In genomic region chr5:72636565-72636964, GRCh38 we compare ENCODE assay signal across 1 cellular context.
TF ChIP-seq lines count a peak whose summit lies in the region.
"Not testable (repeated sequence)": the region's sequence is repeated elsewhere in the genome, so short reads cannot be mapped to it uniquely, and the experiment has no call there.

No MANE protein-coding gene starts in this region.

- not testable (repeated sequence) for TF ChIP-seq CTCF in HEK293 (tag by site-specific recombination; IDR thresholded peaks at IDR 0.05)

- H3K4me1 ChIP-seq in HEK293 (ENCODE audit: control insufficient read depth, insufficient read depth, low read length), result not testable (repeated sequence)

- CTCF ChIA-PET in HEK293 (lab: Yijun Ruan, JAX), result not testable (repeated sequence)

- H3K4me3 ChIP-seq in HEK293 (ENCODE audit: low read depth, low read length), result not testable (repeated sequence)

- POLR2A ChIA-PET in HEK293 (lab: Yijun Ruan, JAX), result not testable (repeated sequence)

- not testable (repeated sequence) for H3K27ac ChIP-seq in HEK293 (ENCODE audit: extremely low read depth, low read depth, low read length)

- H3K36me3 ChIP-seq in HEK293 (ENCODE audit: control insufficient read depth in 2 of 2, insufficient read depth in 1 of 2, low read length in 2 of 2), result not testable (repeated sequence)

- not testable (repeated sequence) for H3K9me3 ChIP-seq in HEK293 (ENCODE audit: control insufficient read depth, insufficient read depth, low read depth, low read length)

TF ChIP-seq in HEK293, 187 proteins besides CTCF, POLR2A, EP300 and RAD21:
- TF ChIP-seq ZNF146 (tag by site-specific recombination; IDR thresholded peaks at IDR 0.05) (peak; percentile 97), ZNF580 (tag by site-specific recombination; IDR thresholded peaks at IDR 0.05) (peak; percentile 76; the same call in 1 of the 2 replicates)
